8 cellular contexts compared by ENCODE assay signal in the genomic region with DNA sequence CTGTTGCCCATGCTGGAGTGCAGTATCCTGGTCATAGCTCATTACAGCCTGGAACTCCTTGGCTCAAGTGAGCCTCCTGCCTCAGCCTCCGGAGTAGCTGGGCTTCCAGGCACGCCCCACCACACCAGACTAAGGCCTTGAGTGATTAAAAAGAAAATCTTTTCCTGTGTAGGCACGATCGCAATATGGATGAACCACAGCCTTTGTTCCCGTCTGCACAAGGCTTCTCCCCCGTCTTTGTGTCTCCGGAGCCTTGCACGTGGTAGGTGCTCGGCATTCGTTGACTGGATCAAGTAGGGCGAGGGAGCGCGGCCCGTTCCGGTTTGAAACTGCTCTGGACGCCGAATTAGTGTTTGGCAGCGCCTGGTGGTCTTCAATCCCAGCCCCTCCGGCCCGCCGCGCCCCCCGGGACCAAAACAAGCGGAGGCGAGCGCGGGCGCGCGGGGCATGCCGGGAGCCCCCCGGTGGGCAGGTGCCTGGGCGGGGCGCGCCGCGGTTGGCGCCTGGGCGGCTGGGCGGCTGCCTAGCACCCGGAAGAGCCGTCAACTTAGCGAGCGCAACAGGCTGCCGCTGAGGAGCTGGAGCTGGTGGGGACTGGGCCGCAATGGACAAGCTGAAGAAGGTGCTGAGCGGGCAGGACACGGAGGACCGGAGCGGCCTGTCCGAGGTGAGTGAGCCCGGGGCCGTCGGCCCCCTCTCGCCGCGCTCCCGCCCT. TPM values are rescaled to one million over a fixed set of nuclear protein-coding genes. Genes with fewer than 3 reads are reported as not detected.
DNase-seq lines count a peak whose midpoint lies in the region; FAIRE-seq and TF ChIP-seq lines count a peak whose summit lies in the region.

A gene (plus strand): TSS at position 529 of the 715 bp plus-strand sequence. CDS start 76 bp downstream, at position 605.

- peak within 1 kb of the TSS; percentile 90 for H3K27ac ChIP-seq in SJSA1
- peak within 1 kb of the TSS; percentile 78 for H3K27ac ChIP-seq in neutrophil
- H3K27ac ChIP-seq in substantia nigra (ENCODE audit: low read depth, low read length, poor library complexity, severe bottlenecking), result peak within 1 kb of the TSS; percentile 84

- H3K4me1 ChIP-seq in SJSA1 (replicated peaks) (peaks cover 37% of the 10 kb centered on the region), neutrophil (ENCODE audit: control insufficient read depth in 1 of 2, insufficient read depth in 1 of 2, low read depth in 1 of 2, low read length in 1 of 2) (peaks cover 20 to 24% of the 10 kb centered on the region in 2 experiments)

- FAIRE-seq in H54 (lab: Jason Lieb, UNC) (no peak), frontal cortex (lab: Jason Lieb, UNC) (no peak)

- H3K27me3 ChIP-seq in SJSA1 (replicated peaks), result no peaks in the 10 kb centered on the region
- H3K27me3 ChIP-seq in neutrophil, result no peaks in the 10 kb centered on the region

- TF ChIP-seq POLR2A in H54 (IDR thresholded peaks at IDR 0.05; ENCODE audit: low read depth, low read length), result peak; percentile 90

- H3K4me3 ChIP-seq in SJSA1, result peak within 1 kb of the TSS; percentile 95
- peak within 1 kb of the TSS; percentile 77 to 89 for H3K4me3 ChIP-seq in neutrophil (ENCODE audit: low read depth in 1 of 2, low read length in 1 of 2)

- DNase-seq in ELR (ENCODE audit: low read depth) (peak; percentile 82), H54 (ENCODE audit: insufficient read length, low spot score) (peak; percentile 86), M059J (ENCODE audit: low read depth) (peak; percentile 79), SJSA1 (ENCODE audit: low read depth in 1 of 2, low spot score in 2 of 2) (peak; percentile 64 to 73), frontal cortex (ENCODE audit: low spot score in 2 of 2) (peak; percentile 82 to 86), substantia nigra (lab: John Stamatoyannopoulos, UW) (peak in 48 of 49 donors; percentile 13 to 81 (median 61))
- DNase-seq in activated naive CD4-positive, alpha-beta T cell (lab: John Stamatoyannopoulos, UW), result peak; percentile 53 to 73 (median 56)

- TF ChIP-seq CTCF in neutrophil (IDR thresholded peaks at IDR 0.05), result no peak

- H3K36me3 ChIP-seq in SJSA1, result peaks cover 18% of the 10 kb centered on the region
- peaks cover 12% of the 10 kb centered on the region for H3K36me3 ChIP-seq in neutrophil

- no peaks in the 10 kb centered on the region for H3K9me3 ChIP-seq in SJSA1 (replicated peaks)
- no peaks in the 10 kb centered on the region for H3K9me3 ChIP-seq in neutrophil

RNA-seq across cellular contexts. Expression of the gene that starts here (rescaled TPM):
- total RNA-seq in M059J (2014; rRNA removed; shearing (Covaris generic)), result 31.0 and 49.0 TPM in 2 replicates
- total RNA-seq in SJSA1 (2014; rRNA removed; shearing (Covaris generic)), result 26.9 and 39.4 TPM in 2 replicates
- 26.5 TPM for total RNA-seq in frontal cortex

Comparison
In these comparisons a context has a peak if more than half of its experiments do, and no peak if none do; other contexts are left out.
1. Peak in every context shown above with its lines: DNase-seq, H3K4me3 ChIP-seq and H3K27ac ChIP-seq.